9 cellular contexts compared by ENCODE assay signal in the genomic region with DNA sequence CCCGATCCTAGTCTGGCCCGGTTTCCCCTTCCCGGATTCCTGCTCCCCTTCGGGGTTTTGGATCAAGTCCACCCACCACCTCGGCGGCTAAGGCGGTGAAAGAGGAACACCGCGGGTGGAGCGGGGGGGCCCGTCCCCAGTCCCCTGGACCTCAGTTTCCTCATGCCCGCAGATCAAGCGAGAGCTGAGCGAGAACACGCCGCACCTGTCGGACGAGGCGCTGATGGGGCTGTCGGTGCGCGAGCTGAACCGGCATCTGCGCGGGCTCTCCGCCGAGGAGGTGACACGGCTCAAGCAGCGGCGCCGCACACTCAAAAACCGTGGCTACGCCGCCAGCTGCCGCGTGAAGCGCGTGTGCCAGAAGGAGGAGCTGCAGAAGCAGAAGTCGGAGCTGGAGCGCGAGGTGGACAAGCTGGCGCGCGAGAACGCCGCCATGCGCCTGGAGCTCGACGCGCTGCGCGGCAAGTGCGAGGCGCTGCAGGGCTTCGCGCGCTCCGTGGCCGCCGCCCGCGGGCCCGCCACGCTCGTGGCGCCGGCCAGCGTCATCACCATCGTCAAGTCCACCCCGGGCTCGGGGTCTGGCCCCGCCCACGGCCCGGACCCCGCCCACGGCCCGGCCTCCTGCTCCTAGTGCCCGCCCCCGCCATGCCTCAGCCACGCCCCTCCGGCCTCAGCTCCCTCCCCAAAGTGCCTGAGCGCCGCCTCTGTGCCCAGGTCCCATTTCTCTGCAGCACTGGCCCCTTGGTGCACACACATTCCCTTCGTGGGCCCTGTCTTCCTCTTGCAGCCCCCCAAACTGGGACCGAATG. TPM values are rescaled to one million over a fixed set of nuclear protein-coding genes. Genes with fewer than 3 reads are reported as not detected.
DNase-seq lines count a peak whose midpoint lies in the region; ATAC-seq, FAIRE-seq and TF ChIP-seq lines count a peak whose summit lies in the region.
"Had no signal": no experiment of that assay in that cellular context is flagged by ENCODE, and none has a peak within 500 bp of the region (broad histone marks: within the 10 kb centered on the region; RNA-seq: fewer than 3 reads in every experiment).

No MANE protein-coding gene starts in this region.

- WGBS in mammary epithelial cell (ENCODE audit: low coverage, missing lambda C conversion rate), result 50% methylated on average over 8 of the region's 85 CpGs
- 95% methylated on average over 85 of the region's 85 CpGs for WGBS in HepG2 (ENCODE audit: low lambda C conversion rate)

- H3K4me3 Mint-ChIP-seq in MCF 10A (ENCODE audit: unreplicated experiment), result no peak overlapping the region

- H3K36me3 Mint-ChIP-seq in MCF 10A (ENCODE audit: insufficient read depth, unreplicated experiment), result peaks cover 75% of the 10 kb centered on the region

- peaks cover 36% of the 10 kb centered on the region for H3K4me1 Mint-ChIP-seq in MCF 10A (ENCODE audit: insufficient read depth, unreplicated experiment)

- H3K79me2 ChIP-seq in mammary epithelial cell (ENCODE audit: insufficient read depth, low read length) (peaks cover 53% of the 10 kb centered on the region), HepG2 (ENCODE audit: insufficient read depth, low read length) (peaks cover 21% of the 10 kb centered on the region)

- H2AFZ ChIP-seq in mammary epithelial cell (ENCODE audit: low read depth, low read length) (no peak overlapping the region), HepG2 (ENCODE audit: low read length) (no peak overlapping the region)

- no peaks in the 10 kb centered on the region for H3K9me3 Mint-ChIP-seq in MCF 10A (ENCODE audit: unreplicated experiment)

- TF ChIP-seq EP300 in HepG2 (IDR thresholded peaks at IDR 0.05; ENCODE audit: low read depth in 2 of 2, low read length in 2 of 2) (no peak), HepG2 (CRISPR knock-in tag; IDR thresholded peaks at IDR 0.05; ENCODE audit: borderline replicate concordance) (no peak)

- in situ Hi-C loops in mammary epithelial cell (cut with MboI; ENCODE audit: low sequenced_read_pairs in 2 of 2), result no loop called here
- in situ Hi-C loops in HepG2 (cut with HindIII; ENCODE audit: extremely low pct_ligation_motif_present, low pct_unique_long_range_greater_than_20kb), result no loop called here

- DNase-seq in MCF 10A (ENCODE audit: unreplicated experiment) (no peak), mammary epithelial cell (no peak), cerebellar cortex (ENCODE audit: low spot score) (peak; percentile 42), HepG2 (ENCODE audit: low spot score) (no peak), SW480 (ENCODE audit: low spot score) (no peak), KG1 (lab: John Stamatoyannopoulos, UW) (no peak)
- peak; percentile 19 to 46 (median 40) for DNase-seq in activated CD4-positive, CD25-positive, alpha-beta regulatory T cell (lab: John Stamatoyannopoulos, UW)
- peak; percentile 42 for DNase-seq in stimulated activated CD8-positive, alpha-beta memory T cell treated with anti-CD3 and anti-CD28 coated beads, Interleukin-12 subunit alpha, Interleukin-12 subunit beta, amount 100 ng/mL, for 1 hour (ENCODE audit: low read depth)

- H3K9me3 ChIP-seq in mammary epithelial cell (replicated peaks; ENCODE audit: insufficient read depth, low read length) (no peaks in the 10 kb centered on the region), HepG2 (ENCODE audit: low read length) (no peaks in the 10 kb centered on the region)

- H3K27ac Mint-ChIP-seq in MCF 10A (ENCODE audit: low read depth, unreplicated experiment), result peak overlapping the region; percentile 85

- no peaks in the 10 kb centered on the region for H3K27me3 ChIP-seq in mammary epithelial cell (ENCODE audit: insufficient read depth, low read length)
- H3K27me3 ChIP-seq in HepG2 (ENCODE audit: control insufficient read depth in 1 of 2, insufficient read depth in 2 of 2, low read length in 2 of 2), result no peaks in the 10 kb centered on the region

- peaks cover 20% of the 10 kb centered on the region for H3K4me1 ChIP-seq in mammary epithelial cell (ENCODE audit: insufficient read depth, low read length)
- H3K4me1 ChIP-seq in HepG2 (ENCODE audit: insufficient read depth, low read length), result peaks cover 41% of the 10 kb centered on the region

- POLR2A ChIA-PET in MCF 10A (lab: Yijun Ruan, JAX), result no interaction called here
- POLR2A ChIA-PET in HepG2 (lab: Yijun Ruan, JAX), result interaction anchor here (1.0 kb wide), 1 partner anchor 13 kb away, joined by 3 read pairs; the partner anchor contains the start of gene MAFF

- H3K27me3 Mint-ChIP-seq in MCF 10A (ENCODE audit: insufficient read depth, unreplicated experiment), result no peaks in the 10 kb centered on the region

- H3K27ac ChIP-seq in mammary epithelial cell (ENCODE audit: insufficient read depth, low read depth, low read length) (no peak overlapping the region), HepG2 (ENCODE audit: extremely low read length, insufficient read depth, low read length) (no peak overlapping the region)
- H3K27ac ChIP-seq: epithelial cell of prostate had no signal

- H3K36me3 ChIP-seq in mammary epithelial cell (ENCODE audit: insufficient read depth, low read length) (peaks cover 2% of the 10 kb centered on the region), HepG2 (replicated peaks in 1 of 2; ENCODE audit: control insufficient read depth in 1 of 2, insufficient read depth in 2 of 2, low read length in 2 of 2) (peaks cover 1 to 20% of the 10 kb centered on the region in 2 experiments; a peak in 4 of 5 replicates)

- dilution Hi-C loops in mammary epithelial cell (cut with HindIII; ENCODE audit: low sequenced_read_pairs), result no loop called here

- CTCF ChIA-PET in MCF 10A (lab: Yijun Ruan, JAX), result interaction anchor here (0.6 kb wide), 1 partner anchor 10 kb away, joined by 3 read pairs; no protein-coding TSS in a partner anchor
- CTCF ChIA-PET in mammary epithelial cell (lab: Charles Lee; ENCODE audit: low non-redundant PET), result no interaction called here
- CTCF ChIA-PET in HepG2 (lab: Yijun Ruan, JAX; ENCODE audit: low intra/inter-chr PET ratio, low total read pairs), result no interaction called here

- no peak for ATAC-seq in HepG2

- H3K4me2 ChIP-seq in mammary epithelial cell (ENCODE audit: insufficient read depth, low read depth, low read length) (no peak overlapping the region), HepG2 (ENCODE audit: low read depth, low read length) (no peak overlapping the region)

- H4K20me1 ChIP-seq in mammary epithelial cell (ENCODE audit: insufficient read depth, low read length) (no peaks in the 10 kb centered on the region), HepG2 (ENCODE audit: insufficient read depth, low read length) (peaks cover 37% of the 10 kb centered on the region; the same call in 1 of the 2 replicates)

- H3K9ac ChIP-seq in mammary epithelial cell (ENCODE audit: insufficient read depth, low read length) (no peak overlapping the region), HepG2 (ENCODE audit: insufficient read depth, low read depth, low read length) (no peak overlapping the region)

- TF ChIP-seq CTCF in MCF 10A (IDR thresholded peaks at IDR 0.05; ENCODE audit: unreplicated experiment), result no peak
- no peak for TF ChIP-seq CTCF in mammary epithelial cell (conservative IDR thresholded peaks at IDR 0.05 in 1 of 2, IDR thresholded peaks at IDR 0.05 in 1 of 2; ENCODE audit: extremely low read depth in 1 of 2, insufficient read depth in 1 of 2, low read depth in 1 of 2, low read length in 2 of 2)
- no peak for TF ChIP-seq CTCF in HepG2 (CRISPR knock-in tag; IDR thresholded peaks at IDR 0.05)

- BruUV-seq in MCF 10A (replicated peaks; lab: Mats Ljungman, UMichigan) (no TSS peak), mammary epithelial cell (replicated peaks; lab: Mats Ljungman, UMichigan) (no TSS peak), HepG2 (replicated peaks; lab: Mats Ljungman, UMichigan) (no TSS peak)

- no peak for TF ChIP-seq POLR2A in HepG2 (IDR thresholded peaks at IDR 0.05; ENCODE audit: insufficient read depth in 1 of 2, low read depth in 2 of 2, low read length in 2 of 2)

- no peak for TF ChIP-seq RAD21 in HepG2 (CRISPR knock-in tag; IDR thresholded peaks at IDR 0.05)

- intact Hi-C loops in MCF 10A (cut with micrococcal nuclease), result no loop called here
- intact Hi-C loops in mammary epithelial cell (cut with micrococcal nuclease), result loop anchor here (5.0 kb wide), 1 partner anchor 138 kb away; no protein-coding TSS in a partner anchor
- intact Hi-C loops in HepG2 (cut with micrococcal nuclease; ENCODE audit: unreplicated experiment), result no loop called here

- H3K4me3 ChIP-seq in mammary epithelial cell (replicated peaks in 1 of 3; ENCODE audit: insufficient read depth in 1 of 3, low read depth in 2 of 3, low read length in 3 of 3) (no peak overlapping the region), HepG2 (replicated peaks in 1 of 3; ENCODE audit: insufficient read depth in 1 of 3, low read depth in 2 of 3, low read length in 3 of 3) (no peak overlapping the region)

- no peak for FAIRE-seq in HepG2 (lab: Jason Lieb, UNC)

RNA-seq across cellular contexts. Expression of gene MAFF, which starts 12.7 kb away (rescaled TPM):
- total RNA-seq in MCF 10A (2022) (54.7 and 71.4 TPM in 2 replicates), mammary epithelial cell (10 to 100 TPM; 17.0 to 48.5 TPM), HepG2 (2016; rRNA removed; fragmentation: Illumina TruSeq; extraction: Trizol) (3.1 and 5.4 TPM in 2 replicates)
- polyA plus RNA-seq in mammary epithelial cell (13.9 TPM), HepG2 (2011; rRNA removed) (14.3 and 17.1 TPM in 2 replicates)
- polyA minus RNA-seq in mammary epithelial cell, result 5.3 TPM
- total RNA-seq in HepG2 (2016; cell fraction: cytosol; rRNA removed; fragmentation: Illumina TruSeq; extraction: Trizol; ENCODE audit: low read depth), result 1.1 and 1.3 TPM in 2 replicates
- total RNA-seq in HepG2 (2016; cell fraction: insoluble cytoplasmic fraction; rRNA removed; fragmentation: Illumina TruSeq; extraction: Trizol), result 3.7 and 5.5 TPM in 2 replicates
- total RNA-seq in HepG2 (2016; cell fraction: membrane; rRNA removed; fragmentation: Illumina TruSeq; extraction: Trizol), result 2.3 and 2.5 TPM in 2 replicates
- total RNA-seq in HepG2 (2016; cell fraction: nucleus; rRNA removed; fragmentation: Illumina TruSeq; extraction: Trizol), result 4.4 and 6.4 TPM in 2 replicates
- polyA plus RNA-seq in HepG2 (2011; cell fraction: cytosol; rRNA removed), result 15.6 and 18.3 TPM in 2 replicates
- 15.7 and 16.6 TPM in 2 replicates for polyA plus RNA-seq in HepG2 (2011; cell fraction: nucleus; rRNA removed)
- polyA plus RNA-seq in HepG2 (2012), result 12.4 and 26.2 TPM in 2 replicates
- polyA plus RNA-seq in HepG2 (2016; cell fraction: cytosol; fragmentation: Illumina TruSeq; extraction: Trizol; ENCODE audit: low read depth), result 0.70 and 0.71 TPM in 2 replicates
- polyA plus RNA-seq in HepG2 (2016; cell fraction: insoluble cytoplasmic fraction; fragmentation: Illumina TruSeq; extraction: Trizol; ENCODE audit: low read depth), result 3.5 and 3.7 TPM in 2 replicates
- 1.2 and 1.9 TPM in 2 replicates for polyA plus RNA-seq in HepG2 (2016; cell fraction: membrane; fragmentation: Illumina TruSeq; extraction: Trizol; ENCODE audit: low read depth)
- polyA plus RNA-seq in HepG2 (2016; cell fraction: nucleus; fragmentation: Illumina TruSeq; extraction: Trizol; ENCODE audit: insufficient read depth, low read depth), result 7.1 and 7.9 TPM in 2 replicates
- polyA minus RNA-seq in HepG2 (2011; rRNA and poly(A)+ RNA removed; ENCODE audit: low replicate concordance), result 2.5 and 12.3 TPM in 2 replicates
- polyA minus RNA-seq in HepG2 (2011; cell fraction: cytosol; rRNA and poly(A)+ RNA removed), result 11.3 and 12.8 TPM in 2 replicates
- polyA minus RNA-seq in HepG2 (2011; cell fraction: nucleus; rRNA and poly(A)+ RNA removed), result 7.3 and 8.1 TPM in 2 replicates

RNA-seq across cellular contexts. Expression of gene PLA2G6, which starts 32.8 kb away (rescaled TPM):
- total RNA-seq in MCF 10A (2022) (37.5 and 40.3 TPM in 2 replicates), mammary epithelial cell (10 to 100 TPM; 12.8 to 20.2 TPM), HepG2 (2016; rRNA removed; fragmentation: Illumina TruSeq; extraction: Trizol) (1.8 and 4.8 TPM in 2 replicates)
- polyA plus RNA-seq in mammary epithelial cell (7.8 TPM), HepG2 (2011; rRNA removed) (11.5 and 12.3 TPM in 2 replicates)
- polyA minus RNA-seq in mammary epithelial cell, result 7.9 TPM
- 0.61 and 0.71 TPM in 2 replicates for total RNA-seq in HepG2 (2016; cell fraction: cytosol; rRNA removed; fragmentation: Illumina TruSeq; extraction: Trizol; ENCODE audit: low read depth)
- 1.9 and 5.2 TPM in 2 replicates for total RNA-seq in HepG2 (2016; cell fraction: insoluble cytoplasmic fraction; rRNA removed; fragmentation: Illumina TruSeq; extraction: Trizol)
- 1.3 TPM in 2 replicates for total RNA-seq in HepG2 (2016; cell fraction: membrane; rRNA removed; fragmentation: Illumina TruSeq; extraction: Trizol)
- 8.4 and 11.2 TPM in 2 replicates for total RNA-seq in HepG2 (2016; cell fraction: nucleus; rRNA removed; fragmentation: Illumina TruSeq; extraction: Trizol)
- 2.7 and 3.9 TPM in 2 replicates for polyA plus RNA-seq in HepG2 (2011; cell fraction: cytosol; rRNA removed)
- 73.3 and 101 TPM in 2 replicates for polyA plus RNA-seq in HepG2 (2011; cell fraction: nucleus; rRNA removed)
- 6.5 and 7.3 TPM in 2 replicates for polyA plus RNA-seq in HepG2 (2012)
- polyA plus RNA-seq in HepG2 (2016; cell fraction: cytosol; fragmentation: Illumina TruSeq; extraction: Trizol; ENCODE audit: low read depth), result 0.44 and 0.53 TPM in 2 replicates
- polyA plus RNA-seq in HepG2 (2016; cell fraction: insoluble cytoplasmic fraction; fragmentation: Illumina TruSeq; extraction: Trizol; ENCODE audit: low read depth), result 0.96 and 1.7 TPM in 2 replicates
- polyA plus RNA-seq in HepG2 (2016; cell fraction: membrane; fragmentation: Illumina TruSeq; extraction: Trizol; ENCODE audit: low read depth), result 0.88 and 1.6 TPM in 2 replicates
- 22.2 and 23.2 TPM in 2 replicates for polyA plus RNA-seq in HepG2 (2016; cell fraction: nucleus; fragmentation: Illumina TruSeq; extraction: Trizol; ENCODE audit: insufficient read depth, low read depth)
- 27.4 and 36.9 TPM in 2 replicates for polyA minus RNA-seq in HepG2 (2011; rRNA and poly(A)+ RNA removed; ENCODE audit: low replicate concordance)
- polyA minus RNA-seq in HepG2 (2011; cell fraction: cytosol; rRNA and poly(A)+ RNA removed), result 2.6 and 3.8 TPM in 2 replicates
- polyA minus RNA-seq in HepG2 (2011; cell fraction: nucleus; rRNA and poly(A)+ RNA removed), result 21.3 and 31.8 TPM in 2 replicates

RNA-seq across cellular contexts. Expression of gene TMEM184B, which starts 58.4 kb away (rescaled TPM):
- total RNA-seq in MCF 10A (2022) (58.7 and 69.1 TPM in 2 replicates), mammary epithelial cell (10 to 100 TPM; 26.2 to 68.5 TPM), HepG2 (2016; rRNA removed; fragmentation: Illumina TruSeq; extraction: Trizol) (11.8 and 15.9 TPM in 2 replicates)
- polyA plus RNA-seq in mammary epithelial cell (41.1 TPM), HepG2 (2011; rRNA removed) (16.0 and 16.4 TPM in 2 replicates)
- polyA minus RNA-seq in mammary epithelial cell, result 58.2 TPM
- 12.8 and 13.5 TPM in 2 replicates for total RNA-seq in HepG2 (2016; cell fraction: cytosol; rRNA removed; fragmentation: Illumina TruSeq; extraction: Trizol; ENCODE audit: low read depth)
- 10.2 and 15.3 TPM in 2 replicates for total RNA-seq in HepG2 (2016; cell fraction: insoluble cytoplasmic fraction; rRNA removed; fragmentation: Illumina TruSeq; extraction: Trizol)
- total RNA-seq in HepG2 (2016; cell fraction: membrane; rRNA removed; fragmentation: Illumina TruSeq; extraction: Trizol), result 32.8 and 33.3 TPM in 2 replicates
- total RNA-seq in HepG2 (2016; cell fraction: nucleus; rRNA removed; fragmentation: Illumina TruSeq; extraction: Trizol), result 12.9 and 16.5 TPM in 2 replicates
- 13.7 and 14.0 TPM in 2 replicates for polyA plus RNA-seq in HepG2 (2011; cell fraction: cytosol; rRNA removed)
- 33.2 and 36.0 TPM in 2 replicates for polyA plus RNA-seq in HepG2 (2011; cell fraction: nucleus; rRNA removed)
- polyA plus RNA-seq in HepG2 (2012), result 18.5 and 26.5 TPM in 2 replicates
- 13.7 and 14.5 TPM in 2 replicates for polyA plus RNA-seq in HepG2 (2016; cell fraction: cytosol; fragmentation: Illumina TruSeq; extraction: Trizol; ENCODE audit: low read depth)
- 14.5 and 19.7 TPM in 2 replicates for polyA plus RNA-seq in HepG2 (2016; cell fraction: insoluble cytoplasmic fraction; fragmentation: Illumina TruSeq; extraction: Trizol; ENCODE audit: low read depth)
- polyA plus RNA-seq in HepG2 (2016; cell fraction: membrane; fragmentation: Illumina TruSeq; extraction: Trizol; ENCODE audit: low read depth), result 34.1 and 39.3 TPM in 2 replicates
- 38.4 and 41.0 TPM in 2 replicates for polyA plus RNA-seq in HepG2 (2016; cell fraction: nucleus; fragmentation: Illumina TruSeq; extraction: Trizol; ENCODE audit: insufficient read depth, low read depth)
- 21.0 and 37.7 TPM in 2 replicates for polyA minus RNA-seq in HepG2 (2011; rRNA and poly(A)+ RNA removed; ENCODE audit: low replicate concordance)
- 18.8 and 20.9 TPM in 2 replicates for polyA minus RNA-seq in HepG2 (2011; cell fraction: cytosol; rRNA and poly(A)+ RNA removed)
- 8.7 and 10.9 TPM in 2 replicates for polyA minus RNA-seq in HepG2 (2011; cell fraction: nucleus; rRNA and poly(A)+ RNA removed)

Comparison
In these comparisons a context has a peak if more than half of its experiments do, and no peak if none do; other contexts are left out.
1. DNase-seq: peak in activated CD4-positive, CD25-positive, alpha-beta regulatory T cell (4 of 4), cerebellar cortex (single experiment) and stimulated activated CD8-positive, alpha-beta memory T cell treated with anti-CD3 and anti-CD28 coated beads, Interleukin-12 subunit alpha, Interleukin-12 subunit beta, amount 100 ng/mL, for 1 hour (single experiment); none in MCF 10A (single experiment), mammary epithelial cell (single experiment), HepG2 (single experiment), SW480 (single experiment) and KG1 (single experiment).